In the genomic region with DNA sequence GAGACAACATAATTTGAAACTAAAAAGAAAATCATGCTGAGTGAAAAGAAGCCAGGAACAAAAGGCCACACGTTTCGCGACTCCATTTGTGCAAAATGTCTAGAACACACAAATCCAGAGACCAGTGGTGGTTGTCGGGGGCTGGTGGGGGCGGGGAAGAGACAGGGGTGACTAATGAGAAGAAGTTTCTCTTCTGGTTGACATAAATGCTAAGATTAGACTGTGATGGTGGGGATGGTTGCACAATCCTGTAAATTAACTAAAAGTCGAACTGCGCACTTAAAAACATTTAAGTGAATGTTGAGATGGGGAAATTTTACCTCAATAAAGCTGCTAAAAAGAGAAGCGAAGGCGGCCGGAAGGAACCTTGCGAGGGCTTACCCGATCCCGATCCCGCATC, we compare ENCODE assay signal across 23 cellular contexts. TPM values are rescaled to one million over a fixed set of nuclear protein-coding genes. Genes with fewer than 3 reads are reported as not detected.
A peak's percentile ranks its signal among the peaks of the same experiment; 100 is the strongest.
DNase-seq lines count a peak whose midpoint lies in the region; ATAC-seq and TF ChIP-seq lines count a peak whose summit lies in the region.
"Had no signal": no experiment of that assay in that cellular context is flagged by ENCODE, and none has a peak within 500 bp of the region (broad histone marks: within the 10 kb centered on the region; RNA-seq: fewer than 3 reads in every experiment).

No MANE protein-coding gene starts in this region.

- H3K36me3 ChIP-seq in gastrocnemius medialis, result peaks cover 1 to 62% of the 10 kb centered on the region in 2 donors

- in situ Hi-C loops in gastrocnemius medialis (cut with MboI; ENCODE audit: low sequenced_read_pairs in 4 of 4), result loop anchor here in 3 of 4 donors (10.0 to 25.0 kb wide), 3 partner anchors 62 to 190 kb away; no protein-coding TSS in a partner anchor

- peaks cover 39 to 42% of the 10 kb centered on the region in 2 donors for H3K4me1 ChIP-seq in gastrocnemius medialis
- H3K4me1 ChIP-seq: BE2C had no signal

- POLR2A ChIA-PET in activated CD8-positive, alpha-beta T cell treated with anti-CD3 and anti-CD28 coated beads for 36 hours (lab: Charles Lee), result interaction anchor here (0.6 kb wide), 1 partner anchor 14 kb away, joined by 3 read pairs; no protein-coding TSS in a partner anchor
- POLR2A ChIA-PET in activated CD8-positive, alpha-beta T cell treated with anti-CD3 and anti-CD28 coated beads, Interleukin-2, amount 10 ng/mL, durations not matched to agents 7 days and 5 days (lab: Charles Lee), result no interaction called here

- no peak for TF ChIP-seq POLR2A in gastrocnemius medialis (IDR thresholded peaks at IDR 0.05)

- no peaks in the 10 kb centered on the region for H3K9me3 Mint-ChIP-seq in activated CD8-positive, alpha-beta T cell treated with anti-CD3 and anti-CD28 coated beads for 36 hours
- H3K9me3 Mint-ChIP-seq in activated CD8-positive, alpha-beta T cell treated with anti-CD3 and anti-CD28 coated beads, Interleukin-2, amount 10 ng/mL, durations not matched to agents 7 days and 5 days (ENCODE audit: insufficient read depth), result no peaks in the 10 kb centered on the region
- no peaks in the 10 kb centered on the region for H3K9me3 Mint-ChIP-seq in activated T-helper 17 cell treated with anti-CD3 and anti-CD28 coated beads, Interleukin-2, amount 50 U/mL, for 72 hours
- H3K9me3 Mint-ChIP-seq: IgD-negative memory B cell, neural crest cell had no signal

- H3K27ac Mint-ChIP-seq in activated CD8-positive, alpha-beta T cell treated with anti-CD3 and anti-CD28 coated beads for 36 hours, result no peak overlapping the region
- H3K27ac Mint-ChIP-seq in activated CD8-positive, alpha-beta T cell treated with anti-CD3 and anti-CD28 coated beads, Interleukin-2, amount 10 ng/mL, durations not matched to agents 7 days and 5 days, result no peak overlapping the region
- no peak overlapping the region for H3K27ac Mint-ChIP-seq in activated T-helper 17 cell treated with anti-CD3 and anti-CD28 coated beads, Interleukin-2, amount 50 U/mL, for 72 hours

- H3K27me3 ChIP-seq in gastrocnemius medialis, result no peaks in the 10 kb centered on the region
- H3K27me3 ChIP-seq: BE2C, body of pancreas, upper lobe of right lung had no signal

- no peak overlapping the region for H3K4me3 ChIP-seq in gastrocnemius medialis
- H3K4me3 ChIP-seq: body of pancreas, lower lobe of right lung, prostate gland, upper lobe of right lung had no signal

- TF ChIP-seq CTCF in activated CD8-positive, alpha-beta T cell treated with anti-CD3 and anti-CD28 coated beads for 36 hours (IDR thresholded peaks at IDR 0.05), result no peak
- TF ChIP-seq CTCF in gastrocnemius medialis (IDR thresholded peaks at IDR 0.05 in 4 of 5, conservative IDR thresholded peaks at IDR 0.05 in 1 of 5), result no peak

- DNase-seq in activated CD8-positive, alpha-beta T cell treated with anti-CD3 and anti-CD28 coated beads for 36 hours, result peak; percentile 24
- DNase-seq in activated CD8-positive, alpha-beta T cell treated with anti-CD3 and anti-CD28 coated beads, Interleukin-2, amount 10 ng/mL, durations not matched to agents 7 days and 5 days, result no peak
- DNase-seq in MV-4-11 (lab: John Stamatoyannopoulos, UW) (peak; percentile 99), gastrocnemius medialis (no peak)
- DNase-seq in activated CD8-positive, alpha-beta memory T cell treated with anti-CD3 and anti-CD28 coated beads, Interleukin-2, amount 50 U/mL, for 48 hours, result no peak
- DNase-seq in activated CD4-positive, CD25-positive, alpha-beta regulatory T cell treated with anti-CD3 and anti-CD28 coated beads, Interleukin-2, amount 50 U/mL, for 72 hours, result no peak
- DNase-seq: BE2C; body of pancreas; GF-D8; kidney glomerular epithelial cell; lower lobe of right lung; NCI-H1436 treated with DMSO at 0.1 percent for 48 hours; NCI-H510A; NK-92 treated with Interleukin-12 subunit alpha and Interleukin-12 subunit beta, amount 100 ng/mL, for 24 hours; RPMI8226; T-helper 2 cell; upper lobe of right lung had no signal

- peak overlapping the region in 3 of 4 donors; percentile 4 to 97 (median 50) for H3K27ac ChIP-seq in gastrocnemius medialis
- H3K27ac ChIP-seq: body of pancreas, lower lobe of right lung, prostate gland, upper lobe of right lung had no signal

- CTCF ChIA-PET in activated CD8-positive, alpha-beta T cell treated with anti-CD3 and anti-CD28 coated beads for 36 hours (lab: Charles Lee), result interaction anchor here (1.3 kb wide), 1 partner anchor 183 kb away, joined by 3 read pairs; no protein-coding TSS in a partner anchor
- CTCF ChIA-PET in activated CD8-positive, alpha-beta T cell treated with anti-CD3 and anti-CD28 coated beads, Interleukin-2, amount 10 ng/mL, durations not matched to agents 7 days and 5 days (lab: Charles Lee), result no interaction called here

- peaks cover 22% of the 10 kb centered on the region for H3K4me1 Mint-ChIP-seq in activated CD8-positive, alpha-beta T cell treated with anti-CD3 and anti-CD28 coated beads for 36 hours (ENCODE audit: low read depth)
- peaks cover 14% of the 10 kb centered on the region for H3K4me1 Mint-ChIP-seq in activated CD8-positive, alpha-beta T cell treated with anti-CD3 and anti-CD28 coated beads, Interleukin-2, amount 10 ng/mL, durations not matched to agents 7 days and 5 days (ENCODE audit: low read depth)
- peaks cover 7% of the 10 kb centered on the region for H3K4me1 Mint-ChIP-seq in activated T-helper 17 cell treated with anti-CD3 and anti-CD28 coated beads, Interleukin-2, amount 50 U/mL, for 72 hours

- no peaks in the 10 kb centered on the region for H3K9me3 ChIP-seq in gastrocnemius medialis
- H3K9me3 ChIP-seq: BE2C, body of pancreas, lower lobe of right lung, prostate gland, SK-N-SH, upper lobe of right lung had no signal

- H3K27me3 Mint-ChIP-seq in activated CD8-positive, alpha-beta T cell treated with anti-CD3 and anti-CD28 coated beads for 36 hours, result no peaks in the 10 kb centered on the region
- H3K27me3 Mint-ChIP-seq in activated CD8-positive, alpha-beta T cell treated with anti-CD3 and anti-CD28 coated beads, Interleukin-2, amount 10 ng/mL, durations not matched to agents 7 days and 5 days (ENCODE audit: low read depth), result no peaks in the 10 kb centered on the region
- H3K27me3 Mint-ChIP-seq in activated T-helper 17 cell treated with anti-CD3 and anti-CD28 coated beads, Interleukin-2, amount 50 U/mL, for 72 hours, result no peaks in the 10 kb centered on the region
- H3K27me3 Mint-ChIP-seq: IgD-negative memory B cell had no signal

- ATAC-seq in activated CD8-positive, alpha-beta T cell treated with anti-CD3 and anti-CD28 coated beads for 36 hours, result no peak
- ATAC-seq in activated CD8-positive, alpha-beta T cell treated with anti-CD3 and anti-CD28 coated beads, Interleukin-2, amount 10 ng/mL, durations not matched to agents 7 days and 5 days, result no peak
- ATAC-seq in activated T-helper 17 cell treated with anti-CD3 and anti-CD28 coated beads, Interleukin-2, amount 50 U/mL, for 72 hours (replicated peaks), result peak; percentile 26
- no peak for ATAC-seq in gastrocnemius medialis
- no peak for ATAC-seq in HG03280 (IDR thresholded peaks at IDR 0.05; ENCODE audit: unreplicated experiment)
- ATAC-seq: body of pancreas, lower lobe of right lung, upper lobe of right lung had no signal

- peaks cover 32% of the 10 kb centered on the region for H3K36me3 Mint-ChIP-seq in activated CD8-positive, alpha-beta T cell treated with anti-CD3 and anti-CD28 coated beads for 36 hours (ENCODE audit: low read depth)
- peaks cover 52% of the 10 kb centered on the region for H3K36me3 Mint-ChIP-seq in activated CD8-positive, alpha-beta T cell treated with anti-CD3 and anti-CD28 coated beads, Interleukin-2, amount 10 ng/mL, durations not matched to agents 7 days and 5 days (ENCODE audit: low read depth)
- peaks cover 88% of the 10 kb centered on the region for H3K36me3 Mint-ChIP-seq in activated T-helper 17 cell treated with anti-CD3 and anti-CD28 coated beads, Interleukin-2, amount 50 U/mL, for 72 hours (ENCODE audit: low read depth)

- intact Hi-C loops in activated CD8-positive, alpha-beta T cell treated with anti-CD3 and anti-CD28 coated beads for 36 hours (cut with micrococcal nuclease), result no loop called here
- intact Hi-C loops in gastrocnemius medialis (cut with DNase I; ENCODE audit: low total_unique reads), result no loop called here

- H3K4me3 Mint-ChIP-seq in activated CD8-positive, alpha-beta T cell treated with anti-CD3 and anti-CD28 coated beads for 36 hours, result no peak overlapping the region
- no peak overlapping the region for H3K4me3 Mint-ChIP-seq in activated CD8-positive, alpha-beta T cell treated with anti-CD3 and anti-CD28 coated beads, Interleukin-2, amount 10 ng/mL, durations not matched to agents 7 days and 5 days
- H3K4me3 Mint-ChIP-seq in activated T-helper 17 cell treated with anti-CD3 and anti-CD28 coated beads, Interleukin-2, amount 50 U/mL, for 72 hours, result no peak overlapping the region
- H3K4me3 Mint-ChIP-seq: IgD-negative memory B cell, neural crest cell had no signal

RNA-seq across cellular contexts. Expression of a gene that starts 7.1 kb away (rescaled TPM):
- 10 to 100 TPM; 47.6 to 48.2 TPM for total RNA-seq in activated CD8-positive, alpha-beta T cell treated with anti-CD3 and anti-CD28 coated beads for 36 hours
- 10 to 100 TPM; 47.4 to 48.0 TPM for total RNA-seq in activated CD8-positive, alpha-beta T cell treated with anti-CD3 and anti-CD28 coated beads, Interleukin-2, amount 10 ng/mL, durations not matched to agents 7 days and 5 days
- total RNA-seq in activated T-helper 17 cell treated with anti-CD3 and anti-CD28 coated beads, Interleukin-2, amount 50 U/mL, for 72 hours, result 10 to 100 TPM; 48.5 to 62.5 TPM
- 10 to 100 TPM; 26.0 to 41.5 (median 27.5) TPM for total RNA-seq in gastrocnemius medialis

RNA-seq across cellular contexts. Expression of a gene that starts 40.1 kb away (rescaled TPM):
- 10 to 100 TPM; 94.3 to 99.6 TPM for total RNA-seq in activated CD8-positive, alpha-beta T cell treated with anti-CD3 and anti-CD28 coated beads for 36 hours
- total RNA-seq in activated CD8-positive, alpha-beta T cell treated with anti-CD3 and anti-CD28 coated beads, Interleukin-2, amount 10 ng/mL, durations not matched to agents 7 days and 5 days, result 100 to 1,000 TPM; 102 to 108 TPM
- 10 to 100 TPM; 90.4 to 96.7 TPM for total RNA-seq in activated T-helper 17 cell treated with anti-CD3 and anti-CD28 coated beads, Interleukin-2, amount 50 U/mL, for 72 hours
- total RNA-seq in gastrocnemius medialis, result 10 to 100 TPM; 64.8 to 83.2 (median 73.9) TPM

RNA-seq across cellular contexts. Expression of a gene that starts 46.3 kb away (rescaled TPM):
- 10 to 100 TPM; 83.1 to 88.8 TPM for total RNA-seq in activated CD8-positive, alpha-beta T cell treated with anti-CD3 and anti-CD28 coated beads for 36 hours
- total RNA-seq in activated CD8-positive, alpha-beta T cell treated with anti-CD3 and anti-CD28 coated beads, Interleukin-2, amount 10 ng/mL, durations not matched to agents 7 days and 5 days, result 10 to 100 TPM; 83.8 to 86.7 TPM
- 10 to 100 TPM; 64.8 to 68.4 TPM for total RNA-seq in activated T-helper 17 cell treated with anti-CD3 and anti-CD28 coated beads, Interleukin-2, amount 50 U/mL, for 72 hours
- 100 to 1,000 TPM in 1 of 4 donors, 10 to 100 TPM in 3; 69.3 to 142 (median 85.6) TPM for total RNA-seq in gastrocnemius medialis

Comparison
In these comparisons a context has a peak if more than half of its experiments do, and no peak if none do; other contexts are left out.
1. DNase-seq: peak in activated CD8-positive, alpha-beta T cell treated with anti-CD3 and anti-CD28 coated beads for 36 hours (single experiment) and MV-4-11 (single experiment); none in activated CD8-positive, alpha-beta T cell treated with anti-CD3 and anti-CD28 coated beads, Interleukin-2, amount 10 ng/mL, durations not matched to agents 7 days and 5 days (single experiment), gastrocnemius medialis (0 of 2), activated CD8-positive, alpha-beta memory T cell treated with anti-CD3 and anti-CD28 coated beads, Interleukin-2, amount 50 U/mL, for 48 hours (single experiment) and activated CD4-positive, CD25-positive, alpha-beta regulatory T cell treated with anti-CD3 and anti-CD28 coated beads, Interleukin-2, amount 50 U/mL, for 72 hours (single experiment).